In genomic region chr20:24994470-24995368, GRCh38 we compare ENCODE assay signal across 8 cellular contexts. TPM values are rescaled to one million over a fixed set of nuclear protein-coding genes. Genes with fewer than 3 reads are reported as not detected.
DNase-seq lines count a peak whose midpoint lies in the region; ATAC-seq and TF ChIP-seq lines count a peak whose summit lies in the region.

No MANE protein-coding gene starts in this region.

- CTCF ChIA-PET in Panc1 (lab: Charles Lee) = interaction anchor here (0.7 to 1.9 kb wide), 4 partner anchors 68 to 184 kb away, joined by 3 to 11 read pairs (median 4); no protein-coding TSS in a partner anchor

- H3K27me3 Mint-ChIP-seq in IgD-negative memory B cell = no peaks in the 10 kb centered on the region
- H3K27me3 Mint-ChIP-seq in activated T-cell treated with anti-CD3 and anti-CD28 coated beads, Interleukin-2, amount 50 U/mL, for 72 hours (ENCODE audit: low read depth) = no peaks in the 10 kb centered on the region
- no peaks in the 10 kb centered on the region for H3K27me3 Mint-ChIP-seq in natural killer cell treated with Interleukin-12 subunit alpha and Interleukin-12 subunit beta and Interleukin-15 and Interleukin-18, amount 100 ng/mL, for 72 hours
- H3K27me3 Mint-ChIP-seq in stimulated activated naive B cell treated with anti-CD40 and anti-IgM and Interleukin-4, amounts not matched to agents 10 μg/mL and 1 μg/mL and 100 μg/mL, for 72 hours = no peaks in the 10 kb centered on the region

- H3K79me2 ChIP-seq in fibroblast of lung (ENCODE audit: control insufficient read depth, insufficient read depth, low read length) = peaks cover 10% of the 10 kb centered on the region

- peak overlapping the region; percentile 99 for H3K27ac ChIP-seq in Panc1 (ENCODE audit: low read length)
- H3K27ac ChIP-seq in fibroblast of lung (ENCODE audit: insufficient read depth, low read length) = no peak overlapping the region

- H4K20me1 ChIP-seq in fibroblast of lung (ENCODE audit: control insufficient read depth, extremely low read depth, insufficient read depth, low read length) = no peaks in the 10 kb centered on the region

- BruUV-seq in Panc1 (replicated peaks; lab: Mats Ljungman, UMichigan) = no TSS peak

- intact Hi-C loops in Panc1 (cut with micrococcal nuclease; ENCODE audit: unreplicated experiment) = loop anchor here (1.0 to 10.0 kb wide), 5 partner anchors 71 to 403 kb away; partner anchors contain the start of gene ENTPD6

- DNase-seq in GM04504 (ENCODE audit: low read depth) (peak; percentile 61), Panc1 (ENCODE audit: low read depth, low spot score) (no peak), fibroblast of lung (ENCODE audit: low read depth in 2 of 2) (peak; percentile 52 to 78)
- peak; percentile 79 to 85 for DNase-seq in activated T-cell treated with anti-CD3 and anti-CD28 coated beads, Interleukin-2, amount 50 U/mL, for 72 hours
- peak; percentile 74 for DNase-seq in natural killer cell treated with Interleukin-12 subunit alpha and Interleukin-12 subunit beta and Interleukin-15 and Interleukin-18, amount 100 ng/mL, for 72 hours (ENCODE audit: low spot score)
- peak; percentile 74 for DNase-seq in stimulated activated naive B cell treated with anti-CD40 and anti-IgM and Interleukin-4, amounts not matched to agents 10 μg/mL and 1 μg/mL and 100 μg/mL, for 72 hours

- H3K4me1 ChIP-seq in Panc1 (ENCODE audit: control insufficient read depth, insufficient read depth, low read length) (peaks cover 50% of the 10 kb centered on the region), fibroblast of lung (ENCODE audit: control insufficient read depth, extremely low read depth, insufficient read depth, low read length) (no peaks in the 10 kb centered on the region)

- H3K9ac ChIP-seq in fibroblast of lung (ENCODE audit: insufficient read depth, low read length) = no peak overlapping the region

- H3K36me3 ChIP-seq in Panc1 (ENCODE audit: control insufficient read depth, insufficient read depth, low read length) (no peaks in the 10 kb centered on the region; the same call in 1 of the 2 replicates), fibroblast of lung (ENCODE audit: control insufficient read depth, insufficient read depth, low read length) (no peaks in the 10 kb centered on the region)

- H3K4me3 Mint-ChIP-seq in IgD-negative memory B cell = peak overlapping the region; percentile 35 to 97 (median 75)
- H3K4me3 Mint-ChIP-seq in activated T-cell treated with anti-CD3 and anti-CD28 coated beads, Interleukin-2, amount 50 U/mL, for 72 hours = peak overlapping the region; percentile 37 to 56
- peak overlapping the region; percentile 49 for H3K4me3 Mint-ChIP-seq in natural killer cell treated with Interleukin-12 subunit alpha and Interleukin-12 subunit beta and Interleukin-15 and Interleukin-18, amount 100 ng/mL, for 72 hours
- H3K4me3 Mint-ChIP-seq in stimulated activated naive B cell treated with anti-CD40 and anti-IgM and Interleukin-4, amounts not matched to agents 10 μg/mL and 1 μg/mL and 100 μg/mL, for 72 hours = peak overlapping the region; percentile 27 to 51

- H3K9me3 ChIP-seq in Panc1 (ENCODE audit: control insufficient read depth, insufficient read depth, low read depth, low read length) = no peaks in the 10 kb centered on the region
- no peaks in the 10 kb centered on the region for H3K9me3 ChIP-seq in fibroblast of lung (ENCODE audit: control insufficient read depth, insufficient read depth, low read depth, low read length)

- H3K4me3 ChIP-seq in Panc1 (ENCODE audit: low read depth in 2 of 2, low read length in 2 of 2) (peak overlapping the region in 1 of 2 experiments; percentile 43; a peak in 2 of 4 replicates), fibroblast of lung (replicated peaks in 1 of 4; ENCODE audit: control extremely low read depth in 1 of 4, insufficient read depth in 1 of 4, low read depth in 3 of 4, low read length in 4 of 4) (peak overlapping the region; percentile 7 to 51 (median 29))

- peak overlapping the region; percentile 67 to 98 (median 95) for H3K27ac Mint-ChIP-seq in IgD-negative memory B cell
- no peak overlapping the region for H3K27ac Mint-ChIP-seq in activated T-cell treated with anti-CD3 and anti-CD28 coated beads, Interleukin-2, amount 50 U/mL, for 72 hours
- H3K27ac Mint-ChIP-seq in natural killer cell treated with Interleukin-12 subunit alpha and Interleukin-12 subunit beta and Interleukin-15 and Interleukin-18, amount 100 ng/mL, for 72 hours = peak overlapping the region; percentile 74 to 96
- H3K27ac Mint-ChIP-seq in stimulated activated naive B cell treated with anti-CD40 and anti-IgM and Interleukin-4, amounts not matched to agents 10 μg/mL and 1 μg/mL and 100 μg/mL, for 72 hours = peak overlapping the region; percentile 78

- H3K4me1 Mint-ChIP-seq in IgD-negative memory B cell = peaks cover 26 to 37% (median 33%) of the 10 kb centered on the region in 3 donors
- H3K4me1 Mint-ChIP-seq in activated T-cell treated with anti-CD3 and anti-CD28 coated beads, Interleukin-2, amount 50 U/mL, for 72 hours (ENCODE audit: low read depth) = peaks cover 45% of the 10 kb centered on the region
- peaks cover 28 to 43% of the 10 kb centered on the region in 2 donors for H3K4me1 Mint-ChIP-seq in natural killer cell treated with Interleukin-12 subunit alpha and Interleukin-12 subunit beta and Interleukin-15 and Interleukin-18, amount 100 ng/mL, for 72 hours (ENCODE audit: low read depth in 2 of 2)
- peaks cover 33 to 42% of the 10 kb centered on the region in 2 donors for H3K4me1 Mint-ChIP-seq in stimulated activated naive B cell treated with anti-CD40 and anti-IgM and Interleukin-4, amounts not matched to agents 10 μg/mL and 1 μg/mL and 100 μg/mL, for 72 hours

- ATAC-seq in Panc1 (peak; percentile 61), HG03442 (IDR thresholded peaks at IDR 0.05; ENCODE audit: unreplicated experiment) (no peak)
- peak; percentile 25 to 31 for ATAC-seq in activated T-cell treated with anti-CD3 and anti-CD28 coated beads, Interleukin-2, amount 50 U/mL, for 72 hours (replicated peaks in 1 of 2)
- peak; percentile 32 to 46 for ATAC-seq in natural killer cell treated with Interleukin-12 subunit alpha and Interleukin-12 subunit beta and Interleukin-15 and Interleukin-18, amount 100 ng/mL, for 72 hours
- ATAC-seq in stimulated activated naive B cell treated with anti-CD40 and anti-IgM and Interleukin-4, amounts not matched to agents 10 μg/mL and 1 μg/mL and 100 μg/mL, for 72 hours (replicated peaks) = peak; percentile 41 to 44

- POLR2A ChIA-PET in Panc1 (lab: Charles Lee) = no interaction called here

- TF ChIP-seq CTCF in Panc1 (IDR thresholded peaks at IDR 0.05) (peak; percentile 93), fibroblast of lung (conservative IDR thresholded peaks at IDR 0.05 in 1 of 2, IDR thresholded peaks at IDR 0.05 in 1 of 2; ENCODE audit: low read depth in 1 of 2, low read length in 2 of 2) (peak; percentile 93 to 96)

- no peak overlapping the region for H2AFZ ChIP-seq in fibroblast of lung (ENCODE audit: low read length)

- in situ Hi-C loops in Panc1 (cut with HindIII; ENCODE audit: low pct_unique_long_range_greater_than_20kb, low sequenced_read_pairs) = no loop called here

- H3K27me3 ChIP-seq in Panc1 (ENCODE audit: control insufficient read depth, insufficient read depth, low read length) (no peaks in the 10 kb centered on the region), fibroblast of lung (ENCODE audit: control insufficient read depth, insufficient read depth, low read length) (peaks cover 14% of the 10 kb centered on the region)

- no peaks in the 10 kb centered on the region for H3K36me3 Mint-ChIP-seq in IgD-negative memory B cell
- peaks cover 5 to 6% of the 10 kb centered on the region in 2 donors for H3K36me3 Mint-ChIP-seq in activated T-cell treated with anti-CD3 and anti-CD28 coated beads, Interleukin-2, amount 50 U/mL, for 72 hours (ENCODE audit: insufficient read depth in 2 of 2)
- peaks cover 18% of the 10 kb centered on the region for H3K36me3 Mint-ChIP-seq in natural killer cell treated with Interleukin-12 subunit alpha and Interleukin-12 subunit beta and Interleukin-15 and Interleukin-18, amount 100 ng/mL, for 72 hours
- peaks cover 2 to 10% of the 10 kb centered on the region in 2 donors for H3K36me3 Mint-ChIP-seq in stimulated activated naive B cell treated with anti-CD40 and anti-IgM and Interleukin-4, amounts not matched to agents 10 μg/mL and 1 μg/mL and 100 μg/mL, for 72 hours

- H3K9me3 Mint-ChIP-seq in IgD-negative memory B cell = no peaks in the 10 kb centered on the region
- H3K9me3 Mint-ChIP-seq in activated T-cell treated with anti-CD3 and anti-CD28 coated beads, Interleukin-2, amount 50 U/mL, for 72 hours = no peaks in the 10 kb centered on the region
- H3K9me3 Mint-ChIP-seq in natural killer cell treated with Interleukin-12 subunit alpha and Interleukin-12 subunit beta and Interleukin-15 and Interleukin-18, amount 100 ng/mL, for 72 hours = no peaks in the 10 kb centered on the region
- H3K9me3 Mint-ChIP-seq in stimulated activated naive B cell treated with anti-CD40 and anti-IgM and Interleukin-4, amounts not matched to agents 10 μg/mL and 1 μg/mL and 100 μg/mL, for 72 hours = no peaks in the 10 kb centered on the region

- peak overlapping the region; percentile 89 for H3K4me2 ChIP-seq in fibroblast of lung (ENCODE audit: extremely low read depth, insufficient read depth, low read length)

RNA-seq across cellular contexts. Expression of gene APMAP, which starts 2.2 kb away (rescaled TPM):
- 42.0 TPM for polyA plus RNA-seq in IgD-negative memory B cell
- total RNA-seq in Panc1 (2021; ENCODE audit: unreplicated experiment) = 165 TPM
- 147 TPM for polyA plus RNA-seq in Panc1 (2012; ENCODE audit: insufficient read length)
- total RNA-seq in activated T-cell treated with anti-CD3 and anti-CD28 coated beads, Interleukin-2, amount 50 U/mL, for 72 hours = 10 to 100 TPM; 65.2 to 70.2 TPM
- 64.5 and 104 TPM in 2 replicates for total RNA-seq in fibroblast of lung
- 72.5 and 79.2 TPM in 2 replicates for polyA plus RNA-seq in fibroblast of lung
- polyA plus RNA-seq in fibroblast of lung (2012) = 94.9 and 106 TPM in 2 replicates
- polyA minus RNA-seq in fibroblast of lung (ENCODE audit: low replicate concordance) = 32.1 and 35.0 TPM in 2 replicates
- 100 to 1,000 TPM; 109 to 206 TPM for total RNA-seq in natural killer cell treated with Interleukin-12 subunit alpha and Interleukin-12 subunit beta and Interleukin-15 and Interleukin-18, amount 100 ng/mL, for 72 hours

RNA-seq across cellular contexts. Expression of gene CST7, which starts 45.6 kb away (rescaled TPM):
- polyA plus RNA-seq in IgD-negative memory B cell (22.8 TPM), fibroblast of lung (not detected in 2 replicates)
- total RNA-seq in Panc1 (2021; ENCODE audit: unreplicated experiment) (not detected), fibroblast of lung (not detected in 2 replicates)
- not detected for polyA plus RNA-seq in Panc1 (2012; ENCODE audit: insufficient read length)
- total RNA-seq in activated T-cell treated with anti-CD3 and anti-CD28 coated beads, Interleukin-2, amount 50 U/mL, for 72 hours = 100 to 1,000 TPM; 136 to 174 TPM
- not detected in 2 replicates for polyA plus RNA-seq in fibroblast of lung (2012)
- polyA minus RNA-seq in fibroblast of lung (ENCODE audit: low replicate concordance) = not detected in 2 replicates
- total RNA-seq in natural killer cell treated with Interleukin-12 subunit alpha and Interleukin-12 subunit beta and Interleukin-15 and Interleukin-18, amount 100 ng/mL, for 72 hours = 100 to 1,000 TPM in 1 of 2 donors, 10 to 100 TPM in 1; 77.8 to 129 TPM

Comparison
In these comparisons a context has a peak if more than half of its experiments do, and no peak if none do; other contexts are left out.
1. RNA of gene CST7, which starts 45.6 kb away (total RNA-seq): 136 to 174 TPM in activated T-cell treated with anti-CD3 and anti-CD28 coated beads, Interleukin-2, amount 50 U/mL, for 72 hours and 77.8 to 129 TPM in natural killer cell treated with Interleukin-12 subunit alpha and Interleukin-12 subunit beta and Interleukin-15 and Interleukin-18, amount 100 ng/mL, for 72 hours; not detected in Panc1 (single experiment) and not detected in fibroblast of lung; every median in the first group is over 10 times any median in the second.
2. Peak in every context shown above with its lines, with median percentiles within 50 percentile points of each other: H3K4me3 Mint-ChIP-seq.